18 cellular contexts compared by ENCODE assay signal in genomic region chr14:100609941-100610391, GRCh38.
"Had no signal": no experiment of that assay in that cellular context is flagged by ENCODE, and none has a peak within 500 bp of the region (broad histone marks: within the 10 kb centered on the region; RNA-seq: fewer than 3 reads in every experiment).

No MANE protein-coding gene starts in this region.

- H3K4me1 Mint-ChIP-seq: activated CD4-positive, alpha-beta T cell treated with anti-CD3 and anti-CD28 coated beads for 36 hours; central memory CD8-positive, alpha-beta T cell; T-cell; WTC11 had no signal

- DNase-seq: activated CD4-positive, alpha-beta T cell treated with anti-CD3 and anti-CD28 coated beads for 36 hours; activated CD4-positive, alpha-beta T cell treated with anti-CD3 and anti-CD28 coated beads, Interleukin-2, amount 50 U/mL, for 48 hours; activated naive CD4-positive, alpha-beta T cell treated with anti-CD3 and anti-CD28 coated beads, Interleukin-2, amount 50 U/mL, for 16 hours; aorta; brain microvascular endothelial cell; cortex of kidney; gastrocnemius medialis; kidney glomerular epithelial cell; left ventricle myocardium inferior; mesenchymal stem cell; naive thymus-derived CD4-positive, alpha-beta T cell; retina; T-cell had no signal

- H3K4me1 ChIP-seq: gastrocnemius medialis, heart left ventricle, left ventricle myocardium inferior had no signal

- H3K9me3 Mint-ChIP-seq: central memory CD8-positive, alpha-beta T cell; T-cell had no signal

- ATAC-seq: activated CD4-positive, alpha-beta T cell treated with anti-CD3 and anti-CD28 coated beads for 36 hours; gastrocnemius medialis; heart left ventricle; naive thymus-derived CD4-positive, alpha-beta T cell; T-cell; WTC11 had no signal

- H3K4me3 ChIP-seq: gastrocnemius medialis, heart left ventricle, left ventricle myocardium inferior, SK-N-MC had no signal

- H3K36me3 Mint-ChIP-seq: naive thymus-derived CD4-positive, alpha-beta T cell; T-cell; WTC11 had no signal

- H3K36me3 ChIP-seq: brain microvascular endothelial cell, gastrocnemius medialis, heart left ventricle, left ventricle myocardium inferior, neutrophil had no signal

- H3K27ac ChIP-seq: brain microvascular endothelial cell, gastrocnemius medialis, heart left ventricle, left ventricle myocardium inferior, neutrophil, SK-N-MC had no signal

- H3K4me3 Mint-ChIP-seq: activated CD4-positive, alpha-beta T cell treated with anti-CD3 and anti-CD28 coated beads for 36 hours; central memory CD8-positive, alpha-beta T cell; naive thymus-derived CD4-positive, alpha-beta T cell; T-cell; WTC11 had no signal

- H3K9me3 ChIP-seq: gastrocnemius medialis, heart left ventricle, left ventricle myocardium inferior, neutrophil had no signal

- H3K27ac Mint-ChIP-seq: activated CD4-positive, alpha-beta T cell treated with anti-CD3 and anti-CD28 coated beads for 36 hours; naive thymus-derived CD4-positive, alpha-beta T cell; T-cell; WTC11 had no signal

- H3K27me3 ChIP-seq: neutrophil had no signal
